In genomic region chr12:54385251-54385914, GRCh38 we compare ENCODE assay signal across 11 cellular contexts. TPM values are rescaled to one million over a fixed set of nuclear protein-coding genes. Genes with fewer than 3 reads are reported as not detected.
DNase-seq lines count a peak whose midpoint lies in the region; ATAC-seq and TF ChIP-seq lines count a peak whose summit lies in the region.
"Had no signal": no experiment of that assay in that cellular context is flagged by ENCODE, and none has a peak within 500 bp of the region (broad histone marks: within the 10 kb centered on the region; RNA-seq: fewer than 3 reads in every experiment).

No MANE protein-coding gene starts in this region.

- H3K4me3 ChIP-seq in left lung (no peak overlapping the region), ovary (no peak overlapping the region)
- H3K4me3 ChIP-seq: lung had no signal

- H3K27me3 ChIP-seq in left lung (no peaks in the 10 kb centered on the region), ovary (no peaks in the 10 kb centered on the region)

- H3K9me3 ChIP-seq in left lung = no peaks in the 10 kb centered on the region
- H3K9me3 ChIP-seq in ovary = no peaks in the 10 kb centered on the region

- peak; percentile 69 for DNase-seq in Ammon's horn (ENCODE audit: low spot score)
- DNase-seq in OCI-M1 (lab: John Stamatoyannopoulos, UW) = peak; percentile 43
- no peak for DNase-seq in left lung
- DNase-seq in activated CD4-positive, CD25-positive, alpha-beta regulatory T cell treated with anti-CD3 and anti-CD28 coated beads, Interleukin-2, amount 50 U/mL, for 72 hours = no peak
- DNase-seq in ovary = no peak
- no peak for DNase-seq in putamen (ENCODE audit: low spot score)
- DNase-seq: activated gamma-delta T cell treated with Interleukin-2 at 50 U/mL for 16 hours; CD4-positive, CD25-positive, alpha-beta regulatory T cell had no signal

- 49 to 68% (median 58%) methylated on average over 9 to 10 of the region's 10 CpGs for WGBS in ovary, 3 donors

- H3K36me3 ChIP-seq in left lung (no peaks in the 10 kb centered on the region), ovary (no peaks in the 10 kb centered on the region)

- TF ChIP-seq POLR2A in ovary (IDR thresholded peaks at IDR 0.05) = no peak

- no peak for TF ChIP-seq EP300 in ovary (IDR thresholded peaks at IDR 0.05)

- H3K27ac ChIP-seq in left lung (peak overlapping the region; percentile 67 to 74), ovary (peak overlapping the region in 1 of 2 donors; percentile 47)

- H3K4me1 ChIP-seq in left lung (peaks cover 3 to 51% of the 10 kb centered on the region in 2 donors), ovary (ENCODE audit: insufficient read depth) (peaks cover 8% of the 10 kb centered on the region)

- TF ChIP-seq CTCF in left lung (IDR thresholded peaks at IDR 0.05) = no peak
- TF ChIP-seq CTCF in ovary (IDR thresholded peaks at IDR 0.05) = no peak

- intact Hi-C loops in left lung (cut with DNase I) (no loop called here), ovary (cut with DNase I) (no loop called here)

- peak; percentile 59 for ATAC-seq in GM21786 (IDR thresholded peaks at IDR 0.05; ENCODE audit: unreplicated experiment)
- peak; percentile 32 for ATAC-seq in left lung
- no peak for ATAC-seq in HG03135 (IDR thresholded peaks at IDR 0.05; ENCODE audit: unreplicated experiment)

RNA-seq across cellular contexts. Expression of gene ZNF385A, which starts 0.8 kb away (rescaled TPM):
- total RNA-seq in left lung = 10 to 100 TPM; 18.1 to 19.0 TPM
- total RNA-seq in ovary = 10 to 100 TPM in 1 of 7 donors, 1 to 10 TPM in 6; 4.3 to 30.5 (median 6.5) TPM
- polyA plus RNA-seq in ovary = 1 to 10 TPM; 3.6 to 4.5 TPM

RNA-seq across cellular contexts. Expression of gene GPR84, which starts 21.1 kb away (rescaled TPM):
- total RNA-seq in left lung = 10 to 100 TPM in 1 of 2 donors, under 1 TPM in 1; 0.99 to 10.3 TPM
- total RNA-seq in ovary = 1 to 10 TPM in 2 of 7 donors, under 1 TPM in 5; 0.12 to 3.1 (median 0.43) TPM
- under 1 TPM; 0.22 to 0.42 TPM for polyA plus RNA-seq in ovary
- total RNA-seq: CD4-positive, CD25-positive, alpha-beta regulatory T cell had no signal
- polyA plus RNA-seq: CD4-positive, CD25-positive, alpha-beta regulatory T cell had no signal

RNA-seq across cellular contexts. Expression of gene ITGA5, which starts 33.7 kb away (rescaled TPM):
- total RNA-seq in left lung = 100 to 1,000 TPM in 1 of 2 donors, 10 to 100 TPM in 1; 76.4 to 142 TPM
- 10 to 100 TPM; 32.6 to 82.5 (median 41.5) TPM for total RNA-seq in ovary
- 10 to 100 TPM; 37.4 to 100.0 TPM for polyA plus RNA-seq in ovary

Comparison
In these comparisons a context has a peak if more than half of its experiments do, and no peak if none do; other contexts are left out.
1. DNase-seq: peak in Ammon's horn (single experiment) and OCI-M1 (single experiment); none in left lung (0 of 2), activated CD4-positive, CD25-positive, alpha-beta regulatory T cell treated with anti-CD3 and anti-CD28 coated beads, Interleukin-2, amount 50 U/mL, for 72 hours (single experiment), ovary (0 of 5) and putamen (single experiment).